9 cellular contexts compared by ENCODE assay signal in genomic region chr12:71216725-71217579, GRCh38. TPM values are rescaled to one million over a fixed set of nuclear protein-coding genes. Genes with fewer than 3 reads are reported as not detected.
DNase-seq lines count a peak whose midpoint lies in the region; ATAC-seq and TF ChIP-seq lines count a peak whose summit lies in the region.
"Had no signal": no experiment of that assay in that cellular context is flagged by ENCODE, and none has a peak within 500 bp of the region (broad histone marks: within the 10 kb centered on the region; RNA-seq: fewer than 3 reads in every experiment).

No MANE protein-coding gene starts in this region.

- H3K27ac ChIP-seq in Panc1 (ENCODE audit: low read length) (peak overlapping the region; percentile 25; the same call in 1 of the 2 replicates), prostate gland (no peak overlapping the region)

- peak; percentile 54 for TF ChIP-seq CTCF in GM12864 (IDR thresholded peaks at IDR 0.05; ENCODE audit: low read depth, low read length, missing control alignments)
- peak; percentile 68 for TF ChIP-seq CTCF in Panc1 (IDR thresholded peaks at IDR 0.05)
- peak in 3 of 4 experiments; percentile 39 to 63 (median 43) for TF ChIP-seq CTCF in prostate gland (IDR thresholded peaks at IDR 0.05)

- intact Hi-C loops in Panc1 (cut with micrococcal nuclease; ENCODE audit: unreplicated experiment) = loop anchor here (5.0 kb wide), 1 partner anchor 175 kb away; no protein-coding TSS in a partner anchor
- intact Hi-C loops in prostate gland (cut with DNase I) = no loop called here

- no TSS peak for BruUV-seq in Panc1 (replicated peaks; lab: Mats Ljungman, UMichigan)

- no peak for ATAC-seq in Panc1
- ATAC-seq in HG03135 (IDR thresholded peaks at IDR 0.05; ENCODE audit: unreplicated experiment) = no peak

- in situ Hi-C loops in Panc1 (cut with HindIII; ENCODE audit: low pct_unique_long_range_greater_than_20kb, low sequenced_read_pairs) = no loop called here

- H3K9me3 ChIP-seq in Panc1 (ENCODE audit: control insufficient read depth, insufficient read depth, low read depth, low read length) = no peaks in the 10 kb centered on the region
- no peaks in the 10 kb centered on the region for H3K9me3 ChIP-seq in prostate gland

- H3K4me3 ChIP-seq in GM12864 (ENCODE audit: low read depth, low read length) = no peak overlapping the region
- no peak overlapping the region for H3K4me3 ChIP-seq in Panc1 (ENCODE audit: low read depth in 2 of 2, low read length in 2 of 2)
- H3K4me3 ChIP-seq in prostate gland = no peak overlapping the region

- H3K4me1 ChIP-seq in Panc1 (ENCODE audit: control insufficient read depth, insufficient read depth, low read length) (no peaks in the 10 kb centered on the region; the same call in 1 of the 2 replicates), prostate gland (replicated peaks) (no peaks in the 10 kb centered on the region)

- no peak for DNase-seq in GM12864 (ENCODE audit: low read depth)
- peak in 64 of 76 experiments; percentile 8 to 81 (median 48) for DNase-seq in HUDEP-2 (lab: John Stamatoyannopoulos, UW; ENCODE audit: unreplicated experiment in 76 of 76)
- peak; percentile 4 for DNase-seq in Panc1 (ENCODE audit: low read depth, low spot score)
- DNase-seq in fibroblast of gingiva (ENCODE audit: low read depth) = peak; percentile 45
- DNase-seq in prostate gland (ENCODE audit: low spot score) = peak; percentile 24
- no peak for DNase-seq in NOMO-1 treated with dmso at 0.1 percent for 144 hours (lab: John Stamatoyannopoulos, UW; ENCODE audit: unreplicated experiment)
- DNase-seq in activated CD4-positive, CD25-positive, alpha-beta regulatory T cell treated with anti-CD3 and anti-CD28 coated beads, Interleukin-2, amount 50 U/mL, for 72 hours = no peak

- POLR2A ChIA-PET in Panc1 (lab: Charles Lee) = no interaction called here

- H3K27me3 ChIP-seq in Panc1 (ENCODE audit: control insufficient read depth, insufficient read depth, low read length) = no peaks in the 10 kb centered on the region
- H3K27me3 ChIP-seq in prostate gland (replicated peaks; ENCODE audit: insufficient read depth) = no peaks in the 10 kb centered on the region

- TF ChIP-seq POLR2A in prostate gland (IDR thresholded peaks at IDR 0.05) = no peak

- H3K36me3 ChIP-seq in Panc1 (ENCODE audit: control insufficient read depth, insufficient read depth, low read length) (no peaks in the 10 kb centered on the region), prostate gland (no peaks in the 10 kb centered on the region)

- WGBS in prostate gland = 38% methylated on average over 4 of the region's 4 CpGs

- CTCF ChIA-PET in Panc1 (lab: Charles Lee) = interaction anchor here (0.6 kb wide), 1 partner anchor 335 kb away, joined by 5 read pairs; no protein-coding TSS in a partner anchor

RNA-seq across cellular contexts. Expression of gene TSPAN8, which starts 59.2 kb away (rescaled TPM):
- total RNA-seq in Panc1 (2021; ENCODE audit: unreplicated experiment) = 4.2 TPM
- 2.0 TPM for polyA plus RNA-seq in Panc1 (2012; ENCODE audit: insufficient read length)
- total RNA-seq in prostate gland = 100 to 1,000 TPM in 1 of 2 donors, 10 to 100 TPM in 1; 36.3 to 240 TPM
- total RNA-seq: mononuclear cell had no signal

Comparison
In these comparisons a context has a peak if more than half of its experiments do, and no peak if none do; other contexts are left out.
1. DNase-seq: peak in HUDEP-2 (64 of 76), Panc1 (single experiment), fibroblast of gingiva (single experiment) and prostate gland (single experiment); none in GM12864 (single experiment), NOMO-1 treated with dmso at 0.1 percent for 144 hours (single experiment) and activated CD4-positive, CD25-positive, alpha-beta regulatory T cell treated with anti-CD3 and anti-CD28 coated beads, Interleukin-2, amount 50 U/mL, for 72 hours (single experiment).
2. Peak in every context shown above with its lines, with median percentiles within 50 percentile points of each other: CTCF ChIP-seq.